In genomic region chr1:241330619-241331327, GRCh38 we compare ENCODE assay signal across 17 cellular contexts. TPM values are rescaled to one million over a fixed set of nuclear protein-coding genes. Genes with fewer than 3 reads are reported as not detected.
A peak's percentile ranks its signal among the peaks of the same experiment; 100 is the strongest.
DNase-seq lines count a peak whose midpoint lies in the region; ATAC-seq and TF ChIP-seq lines count a peak whose summit lies in the region.
"Had no signal": no experiment of that assay in that cellular context is flagged by ENCODE, and none has a peak within 500 bp of the region (broad histone marks: within the 10 kb centered on the region; RNA-seq: fewer than 3 reads in every experiment).

No MANE protein-coding gene starts in this region.

- H3F3A ChIP-seq in MM.1S (ENCODE audit: insufficient read depth, low read length) = no peaks in the 10 kb centered on the region

- in situ Hi-C loops in mammary epithelial cell (cut with MboI; ENCODE audit: low sequenced_read_pairs in 2 of 2) = no loop called here

- peak; percentile 78 for ATAC-seq in GM18511 (IDR thresholded peaks at IDR 0.05; ENCODE audit: unreplicated experiment)
- ATAC-seq in GM21526 (IDR thresholded peaks at IDR 0.05; ENCODE audit: low FRiP score, unreplicated experiment) = peak; percentile 64
- ATAC-seq in HG03060 (IDR thresholded peaks at IDR 0.05; ENCODE audit: low read depth, unreplicated experiment) = peak; percentile 59
- ATAC-seq: activated naive CD4-positive, alpha-beta T cell treated with anti-CD3 and anti-CD28 coated beads, Interleukin-2, amount 50 U/mL, for 72 hours; left cardiac atrium had no signal

- 43% methylated on average over 1 of the region's 1 CpG for WGBS in mammary epithelial cell (ENCODE audit: low coverage, missing lambda C conversion rate)

- no peaks in the 10 kb centered on the region for H3K36me3 ChIP-seq in MM.1S (replicated peaks; ENCODE audit: insufficient read depth, low read length)
- no peaks in the 10 kb centered on the region for H3K36me3 ChIP-seq in mammary epithelial cell (ENCODE audit: insufficient read depth, low read length)
- no peaks in the 10 kb centered on the region for H3K36me3 ChIP-seq in colonic mucosa
- H3K36me3 ChIP-seq: brain microvascular endothelial cell had no signal

- H3K9me2 ChIP-seq in MM.1S (replicated peaks; ENCODE audit: insufficient read depth, low read length) = no peaks in the 10 kb centered on the region

- H3K27ac ChIP-seq in MM.1S (ENCODE audit: low read length) = no peak overlapping the region
- no peak overlapping the region for H3K27ac ChIP-seq in mammary epithelial cell (ENCODE audit: insufficient read depth, low read depth, low read length)
- H3K27ac ChIP-seq in colonic mucosa = no peak overlapping the region
- H3K27ac ChIP-seq: brain microvascular endothelial cell, dorsolateral prefrontal cortex, hepatocyte had no signal

- dilution Hi-C loops in mammary epithelial cell (cut with HindIII; ENCODE audit: low sequenced_read_pairs) = no loop called here

- CTCF ChIA-PET in mammary epithelial cell (lab: Charles Lee; ENCODE audit: low non-redundant PET) = no interaction called here

- H3K4me3 ChIP-seq in MM.1S (ENCODE audit: low read length) (no peak overlapping the region), mammary epithelial cell (replicated peaks in 1 of 3; ENCODE audit: insufficient read depth in 1 of 3, low read depth in 2 of 3, low read length in 3 of 3) (no peak overlapping the region), colonic mucosa (no peak overlapping the region)
- H3K4me3 ChIP-seq: dorsolateral prefrontal cortex, hepatocyte had no signal

- no TSS peak for BruUV-seq in mammary epithelial cell (replicated peaks; lab: Mats Ljungman, UMichigan)

- H4K20me1 ChIP-seq in MM.1S (ENCODE audit: insufficient read depth, low read length) = no peaks in the 10 kb centered on the region
- H4K20me1 ChIP-seq in mammary epithelial cell (ENCODE audit: insufficient read depth, low read length) = no peaks in the 10 kb centered on the region

- no peak overlapping the region for H3K9ac ChIP-seq in MM.1S (ENCODE audit: low read length)
- H3K9ac ChIP-seq in mammary epithelial cell (ENCODE audit: insufficient read depth, low read length) = no peak overlapping the region
- H3K9ac ChIP-seq in colonic mucosa (ENCODE audit: low read depth in 2 of 2, low read length in 2 of 2) = no peak overlapping the region

- TF ChIP-seq CTCF in MM.1S (IDR thresholded peaks at IDR 0.05; ENCODE audit: low read length) = no peak
- no peak for TF ChIP-seq CTCF in mammary epithelial cell (conservative IDR thresholded peaks at IDR 0.05 in 1 of 2, IDR thresholded peaks at IDR 0.05 in 1 of 2; ENCODE audit: extremely low read depth in 1 of 2, insufficient read depth in 1 of 2, low read depth in 1 of 2, low read length in 2 of 2)
- no peak for TF ChIP-seq CTCF in colonic mucosa (IDR thresholded peaks at IDR 0.05)

- H3K27me3 ChIP-seq in MM.1S (replicated peaks; ENCODE audit: insufficient read depth, low read length) (no peaks in the 10 kb centered on the region), mammary epithelial cell (ENCODE audit: insufficient read depth, low read length) (no peaks in the 10 kb centered on the region), colonic mucosa (no peaks in the 10 kb centered on the region)
- H3K27me3 ChIP-seq: brain microvascular endothelial cell, dorsolateral prefrontal cortex, hepatocyte had no signal

- H3K9me3 ChIP-seq in MM.1S (replicated peaks; ENCODE audit: insufficient read depth, low read length) (no peaks in the 10 kb centered on the region), mammary epithelial cell (replicated peaks; ENCODE audit: insufficient read depth, low read length) (no peaks in the 10 kb centered on the region), colonic mucosa (no peaks in the 10 kb centered on the region)

- H2AFZ ChIP-seq in MM.1S (ENCODE audit: low read length) (no peak overlapping the region), mammary epithelial cell (ENCODE audit: low read depth, low read length) (no peak overlapping the region)
- H2AFZ ChIP-seq: hepatocyte had no signal

- peak; percentile 21 for DNase-seq in MM.1S
- no peak for DNase-seq in head of caudate nucleus
- no peak for DNase-seq in NCI-H1436 treated with DMSO at 0.1 percent for 48 hours (lab: John Stamatoyannopoulos, UW)
- no peak for DNase-seq in mammary epithelial cell
- DNase-seq in colonic mucosa = no peak
- DNase-seq: activated CD4-positive, alpha-beta T cell treated with anti-CD3 and anti-CD28 coated beads for 1 hour; activated CD8-positive, alpha-beta memory T cell treated with anti-CD3 and anti-CD28 coated beads, Interleukin-2, amount 50 U/mL, for 48 hours; brain microvascular endothelial cell; DMS 273 treated with DMSO at 0.1 percent for 48 hours; dorsolateral prefrontal cortex; left cardiac atrium; T-helper 2 cell had no signal

- no peak overlapping the region for H3K4me2 ChIP-seq in MM.1S (ENCODE audit: low read depth, low read length)
- H3K4me2 ChIP-seq in mammary epithelial cell (ENCODE audit: insufficient read depth, low read depth, low read length) = no peak overlapping the region
- H3K4me2 ChIP-seq: hepatocyte had no signal

- intact Hi-C loops in head of caudate nucleus (cut with DNase I) = no loop called here
- intact Hi-C loops in mammary epithelial cell (cut with micrococcal nuclease) = no loop called here
- intact Hi-C loops in colonic mucosa (cut with DNase I) = no loop called here

- no peaks in the 10 kb centered on the region for H3K4me1 ChIP-seq in MM.1S (ENCODE audit: low read length)
- no peaks in the 10 kb centered on the region for H3K4me1 ChIP-seq in mammary epithelial cell (ENCODE audit: insufficient read depth, low read length)
- H3K4me1 ChIP-seq in colonic mucosa = no peaks in the 10 kb centered on the region

- no peaks in the 10 kb centered on the region for H3K79me2 ChIP-seq in MM.1S (ENCODE audit: low read length)
- H3K79me2 ChIP-seq in mammary epithelial cell (ENCODE audit: insufficient read depth, low read length) = no peaks in the 10 kb centered on the region
- H3K79me2 ChIP-seq: hepatocyte had no signal

RNA-seq across cellular contexts. Expression of gene RGS7, which starts 26.2 kb away (rescaled TPM):
- total RNA-seq in mammary epithelial cell (not detected), colonic mucosa (under 1 TPM; 0.10 to 0.24 TPM)
- not detected for polyA plus RNA-seq in mammary epithelial cell
- polyA minus RNA-seq in mammary epithelial cell = not detected
- total RNA-seq: activated naive CD4-positive, alpha-beta T cell treated with anti-CD3 and anti-CD28 coated beads, Interleukin-2, amount 50 U/mL, for 72 hours; left cardiac atrium had no signal
